In the genomic region with DNA sequence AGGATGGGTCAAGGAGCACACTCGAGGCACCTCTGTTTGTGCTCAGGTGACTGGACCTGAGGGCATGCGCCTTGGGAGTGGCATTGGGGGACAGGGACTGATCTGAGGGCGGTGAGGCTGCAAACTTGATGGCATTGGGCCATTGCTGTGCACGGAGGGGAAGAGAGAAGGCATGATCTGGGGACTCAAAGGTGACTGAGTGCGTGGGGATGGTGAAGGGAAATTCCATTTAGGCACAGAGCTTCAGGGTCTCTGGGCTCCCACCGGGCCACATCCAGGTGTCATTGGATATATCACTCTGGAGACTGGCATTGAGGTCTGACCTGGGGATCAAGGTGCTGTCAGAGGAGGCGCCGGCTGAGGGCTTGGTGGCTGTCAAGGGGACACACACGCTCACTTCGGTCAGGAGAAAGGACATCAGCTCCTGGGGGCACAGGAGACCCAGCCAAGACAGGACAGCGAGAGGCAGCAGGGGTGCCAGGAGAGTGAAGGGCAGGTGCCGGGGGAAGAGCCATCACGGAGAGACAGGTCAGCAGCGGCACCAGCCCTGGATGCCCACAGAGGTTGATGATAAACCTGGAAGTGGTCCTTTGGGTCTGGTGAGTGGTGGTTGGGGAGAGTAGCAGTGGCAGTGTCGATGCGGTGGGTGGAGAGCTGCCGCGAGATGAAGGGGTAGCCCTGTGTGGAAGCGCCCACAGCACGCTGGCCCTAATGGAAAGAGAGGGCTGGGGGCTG, we compare ENCODE assay signal across 14 cellular contexts. TPM values are rescaled to one million over a fixed set of nuclear protein-coding genes. Genes with fewer than 3 reads are reported as not detected.
"Had no signal": no experiment of that assay in that cellular context is flagged by ENCODE, and none has a peak within 500 bp of the region (broad histone marks: within the 10 kb centered on the region; RNA-seq: fewer than 3 reads in every experiment).

No MANE protein-coding gene starts in this region.

- H3K27ac ChIP-seq: foreskin keratinocyte, pancreas, tibial nerve had no signal

- DNase-seq: activated CD4-positive, alpha-beta T cell treated with anti-CD3 and anti-CD28 coated beads for 1 hour; activated CD4-positive, alpha-beta T cell treated with anti-CD3 and anti-CD28 coated beads, Interleukin-2, amount 50 U/mL, for 48 hours; amygdala; effector CD8-positive, alpha-beta T cell; foreskin keratinocyte; pancreas; retina; stimulated activated CD4-positive, alpha-beta T cell treated with anti-CD3 and anti-CD28 coated beads, Interleukin-2, amount 100 ng/mL, for 48 hours; stimulated activated naive B cell treated with anti-CD40 and anti-IgM and Interleukin-4, amounts not matched to agents 10 μg/mL and 1 μg/mL and 100 μg/mL, for 72 hours; T-helper 1 cell had no signal

- H3K27me3 Mint-ChIP-seq: brain; stimulated activated naive B cell treated with anti-CD40 and anti-IgM and Interleukin-4, amounts not matched to agents 10 μg/mL and 1 μg/mL and 100 μg/mL, for 72 hours had no signal

- H3K4me1 ChIP-seq: foreskin keratinocyte had no signal

- H3K27me3 ChIP-seq: foreskin keratinocyte, pancreas, tibial nerve had no signal

- ATAC-seq: activated naive CD4-positive, alpha-beta T cell treated with anti-CD3 and anti-CD28 coated beads, Interleukin-2, amount 50 U/mL, for 72 hours; foreskin keratinocyte; pancreas; stimulated activated naive B cell treated with anti-CD40 and anti-IgM and Interleukin-4, amounts not matched to agents 10 μg/mL and 1 μg/mL and 100 μg/mL, for 72 hours had no signal

- H3K4me3 Mint-ChIP-seq: brain; mesothelial cell of epicardium; stimulated activated naive B cell treated with anti-CD40 and anti-IgM and Interleukin-4, amounts not matched to agents 10 μg/mL and 1 μg/mL and 100 μg/mL, for 72 hours had no signal

- H3K9me3 ChIP-seq: pancreas, tibial nerve had no signal

- FAIRE-seq: pancreas had no signal

- H3K9me3 Mint-ChIP-seq: activated naive CD4-positive, alpha-beta T cell treated with anti-CD3 and anti-CD28 coated beads, Interleukin-2, amount 50 U/mL, for 72 hours; brain; mesothelial cell of epicardium; stimulated activated naive B cell treated with anti-CD40 and anti-IgM and Interleukin-4, amounts not matched to agents 10 μg/mL and 1 μg/mL and 100 μg/mL, for 72 hours had no signal

- H3K27ac Mint-ChIP-seq: mesothelial cell of epicardium; stimulated activated naive B cell treated with anti-CD40 and anti-IgM and Interleukin-4, amounts not matched to agents 10 μg/mL and 1 μg/mL and 100 μg/mL, for 72 hours had no signal

- H3K4me3 ChIP-seq: pancreas, tibial nerve had no signal

RNA-seq across cellular contexts. Expression of gene DENND2A, which starts 37.6 kb away (rescaled TPM):
- total RNA-seq: activated naive CD4-positive, alpha-beta T cell treated with anti-CD3 and anti-CD28 coated beads, Interleukin-2, amount 50 U/mL, for 72 hours had no signal
